Comparison of ENCODE assay signal across 9 cellular contexts in genomic region chr1:39816431-39817090, GRCh38. TPM values are rescaled to one million over a fixed set of nuclear protein-coding genes. Genes with fewer than 3 reads are reported as not detected.
DNase-seq lines count a peak whose midpoint lies in the region; ATAC-seq, FAIRE-seq and TF ChIP-seq lines count a peak whose summit lies in the region.
"Had no signal": no experiment of that assay in that cellular context is flagged by ENCODE, and none has a peak within 500 bp of the region (broad histone marks: within the 10 kb centered on the region; RNA-seq: fewer than 3 reads in every experiment).

No MANE protein-coding gene starts in this region.

- H3K9me3 ChIP-seq in BLaER1 treated with 17β-estradiol and CSF1 and Interleukin-3, amounts not matched to agents 10 nM and 100 nM (replicated peaks in 1 of 11): no peaks in the 10 kb centered on the region
- H3K9me3 ChIP-seq in left lung: no peaks in the 10 kb centered on the region

- peak; percentile 80 to 92 for TF ChIP-seq CTCF in left lung (IDR thresholded peaks at IDR 0.05)

- FAIRE-seq in colon (lab: Jason Lieb, UNC): peak; percentile 47

- peak; percentile 37 for ATAC-seq in GM18873 (IDR thresholded peaks at IDR 0.05; ENCODE audit: low FRiP score, unreplicated experiment)
- peak; percentile 43 for ATAC-seq in HG03097 (IDR thresholded peaks at IDR 0.05; ENCODE audit: low FRiP score, unreplicated experiment)
- peak; percentile 69 to 76 for ATAC-seq in activated CD4-positive, CD25-positive, alpha-beta regulatory T cell treated with anti-CD3 and anti-CD28 coated beads, Interleukin-2, amount 50 U/mL, for 24 hours
- peak; percentile 96 for ATAC-seq in left lung

- DNase-seq in NCI-H345 treated with DMSO at 0.1 percent for 48 hours (lab: John Stamatoyannopoulos, UW; ENCODE audit: unreplicated experiment) (peak; percentile 46), left lung (peak; percentile 74 to 86)
- DNase-seq in stimulated activated CD4-positive, alpha-beta T cell treated with anti-CD3 and anti-CD28 coated beads, TNF-alpha, amount 100 ng/mL, for 24 hours (ENCODE audit: low read depth in 3 of 3): peak in 2 of 3 experiments; percentile 27 to 41

- peak overlapping the region in 6 of 11 experiments; percentile 31 to 76 (median 60); a peak in 10 of 22 replicates for H3K27ac ChIP-seq in BLaER1 treated with 17β-estradiol and CSF1 and Interleukin-3, amounts not matched to agents 10 nM and 100 nM
- no peak overlapping the region for H3K27ac ChIP-seq in left lung
- H3K27ac ChIP-seq: SK-N-MC had no signal

- peak overlapping the region in 4 of 10 experiments; percentile 21 to 42 (median 34); a peak in 2 of 20 replicates for H3K4me3 ChIP-seq in BLaER1 treated with 17β-estradiol and CSF1 and Interleukin-3, amounts not matched to agents 10 nM and 100 nM
- H3K4me3 ChIP-seq in left lung: no peak overlapping the region
- H3K4me3 ChIP-seq: SK-N-MC had no signal

- no peaks in the 10 kb centered on the region; a peak in 1 of 22 replicates for H4K20me1 ChIP-seq in BLaER1 treated with 17β-estradiol and CSF1 and Interleukin-3, amounts not matched to agents 10 nM and 100 nM

- intact Hi-C loops in left lung (cut with DNase I): loop anchor here in 1 of 2 donors (5.0 kb wide), 2 partner anchors 86 to 156 kb away; partner anchors contain the start of gene MYCL

- no peaks in the 10 kb centered on the region for H3K27me3 ChIP-seq in BLaER1 treated with 17β-estradiol and CSF1 and Interleukin-3, amounts not matched to agents 10 nM and 100 nM
- peaks cover 0 to 15% of the 10 kb centered on the region in 2 donors for H3K27me3 ChIP-seq in left lung

- H3K36me3 ChIP-seq in BLaER1 treated with 17β-estradiol and CSF1 and Interleukin-3, amounts not matched to agents 10 nM and 100 nM: no peaks in the 10 kb centered on the region
- H3K36me3 ChIP-seq in left lung: no peaks in the 10 kb centered on the region

- H3K9ac ChIP-seq in BLaER1 treated with 17β-estradiol and CSF1 and Interleukin-3, amounts not matched to agents 10 nM and 100 nM: peak overlapping the region in 7 of 11 experiments; percentile 16 to 48 (median 34); a peak in 8 of 22 replicates

- peak overlapping the region; percentile 12 to 87 (median 66); a peak in 21 of 22 replicates for H3K4me2 ChIP-seq in BLaER1 treated with 17β-estradiol and CSF1 and Interleukin-3, amounts not matched to agents 10 nM and 100 nM

- peaks cover 7 to 35% (median 23%) of the 10 kb centered on the region in 10 experiments for H3K4me1 ChIP-seq in BLaER1 treated with 17β-estradiol and CSF1 and Interleukin-3, amounts not matched to agents 10 nM and 100 nM
- H3K4me1 ChIP-seq in left lung: peaks cover 0 to 5% of the 10 kb centered on the region in 2 donors

RNA-seq across cellular contexts. Expression of gene BMP8B, which starts 27.9 kb away (rescaled TPM):
- total RNA-seq in left lung: 1 to 10 TPM; 2.1 to 2.8 TPM

RNA-seq across cellular contexts. Expression of gene OXCT2, which starts 45.4 kb away (rescaled TPM):
- total RNA-seq in left lung: under 1 TPM; 0.55 to 0.82 TPM

Comparison
In these comparisons a context has a peak if more than half of its experiments do, and no peak if none do; other contexts are left out.
1. H3K27ac ChIP-seq: peak in BLaER1 treated with 17β-estradiol and CSF1 and Interleukin-3, amounts not matched to agents 10 nM and 100 nM (6 of 11); none in left lung (0 of 2).
2. ATAC-seq: peak in every context shown above with its lines; median percentile 96 in left lung; 72 in activated CD4-positive, CD25-positive, alpha-beta regulatory T cell treated with anti-CD3 and anti-CD28 coated beads, Interleukin-2, amount 50 U/mL, for 24 hours; 43 in HG03097; 37 in GM18873.
3. Peak in every context shown above with its lines, with median percentiles within 50 percentile points of each other: DNase-seq.